In the genomic region with DNA sequence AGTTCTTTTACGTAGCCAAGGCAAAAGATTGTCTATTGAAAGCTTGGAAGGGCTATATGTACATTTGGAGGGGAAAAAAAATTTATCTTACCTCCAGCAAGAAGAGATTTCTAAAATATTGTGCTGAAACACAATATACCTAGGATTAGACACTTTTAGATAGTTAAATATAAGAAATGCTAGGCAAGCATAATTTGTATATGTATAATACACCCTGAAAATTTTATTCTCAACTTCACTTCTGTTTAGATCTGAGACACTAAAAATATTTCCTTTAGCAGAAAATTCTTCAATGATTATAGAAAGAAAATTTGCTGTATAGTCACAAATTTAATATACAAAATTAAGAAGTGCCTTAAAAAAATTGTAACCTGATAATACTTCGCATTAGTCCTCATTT, we compare ENCODE assay signal across 1 cellular context.
TF ChIP-seq lines count a peak whose summit lies in the region.

No MANE protein-coding gene starts in this region.

TF ChIP-seq in HepG2, 621 proteins besides CTCF, POLR2A, EP300 and RAD21 (continued from another document):
- TF ChIP-seq, protein P1, sequence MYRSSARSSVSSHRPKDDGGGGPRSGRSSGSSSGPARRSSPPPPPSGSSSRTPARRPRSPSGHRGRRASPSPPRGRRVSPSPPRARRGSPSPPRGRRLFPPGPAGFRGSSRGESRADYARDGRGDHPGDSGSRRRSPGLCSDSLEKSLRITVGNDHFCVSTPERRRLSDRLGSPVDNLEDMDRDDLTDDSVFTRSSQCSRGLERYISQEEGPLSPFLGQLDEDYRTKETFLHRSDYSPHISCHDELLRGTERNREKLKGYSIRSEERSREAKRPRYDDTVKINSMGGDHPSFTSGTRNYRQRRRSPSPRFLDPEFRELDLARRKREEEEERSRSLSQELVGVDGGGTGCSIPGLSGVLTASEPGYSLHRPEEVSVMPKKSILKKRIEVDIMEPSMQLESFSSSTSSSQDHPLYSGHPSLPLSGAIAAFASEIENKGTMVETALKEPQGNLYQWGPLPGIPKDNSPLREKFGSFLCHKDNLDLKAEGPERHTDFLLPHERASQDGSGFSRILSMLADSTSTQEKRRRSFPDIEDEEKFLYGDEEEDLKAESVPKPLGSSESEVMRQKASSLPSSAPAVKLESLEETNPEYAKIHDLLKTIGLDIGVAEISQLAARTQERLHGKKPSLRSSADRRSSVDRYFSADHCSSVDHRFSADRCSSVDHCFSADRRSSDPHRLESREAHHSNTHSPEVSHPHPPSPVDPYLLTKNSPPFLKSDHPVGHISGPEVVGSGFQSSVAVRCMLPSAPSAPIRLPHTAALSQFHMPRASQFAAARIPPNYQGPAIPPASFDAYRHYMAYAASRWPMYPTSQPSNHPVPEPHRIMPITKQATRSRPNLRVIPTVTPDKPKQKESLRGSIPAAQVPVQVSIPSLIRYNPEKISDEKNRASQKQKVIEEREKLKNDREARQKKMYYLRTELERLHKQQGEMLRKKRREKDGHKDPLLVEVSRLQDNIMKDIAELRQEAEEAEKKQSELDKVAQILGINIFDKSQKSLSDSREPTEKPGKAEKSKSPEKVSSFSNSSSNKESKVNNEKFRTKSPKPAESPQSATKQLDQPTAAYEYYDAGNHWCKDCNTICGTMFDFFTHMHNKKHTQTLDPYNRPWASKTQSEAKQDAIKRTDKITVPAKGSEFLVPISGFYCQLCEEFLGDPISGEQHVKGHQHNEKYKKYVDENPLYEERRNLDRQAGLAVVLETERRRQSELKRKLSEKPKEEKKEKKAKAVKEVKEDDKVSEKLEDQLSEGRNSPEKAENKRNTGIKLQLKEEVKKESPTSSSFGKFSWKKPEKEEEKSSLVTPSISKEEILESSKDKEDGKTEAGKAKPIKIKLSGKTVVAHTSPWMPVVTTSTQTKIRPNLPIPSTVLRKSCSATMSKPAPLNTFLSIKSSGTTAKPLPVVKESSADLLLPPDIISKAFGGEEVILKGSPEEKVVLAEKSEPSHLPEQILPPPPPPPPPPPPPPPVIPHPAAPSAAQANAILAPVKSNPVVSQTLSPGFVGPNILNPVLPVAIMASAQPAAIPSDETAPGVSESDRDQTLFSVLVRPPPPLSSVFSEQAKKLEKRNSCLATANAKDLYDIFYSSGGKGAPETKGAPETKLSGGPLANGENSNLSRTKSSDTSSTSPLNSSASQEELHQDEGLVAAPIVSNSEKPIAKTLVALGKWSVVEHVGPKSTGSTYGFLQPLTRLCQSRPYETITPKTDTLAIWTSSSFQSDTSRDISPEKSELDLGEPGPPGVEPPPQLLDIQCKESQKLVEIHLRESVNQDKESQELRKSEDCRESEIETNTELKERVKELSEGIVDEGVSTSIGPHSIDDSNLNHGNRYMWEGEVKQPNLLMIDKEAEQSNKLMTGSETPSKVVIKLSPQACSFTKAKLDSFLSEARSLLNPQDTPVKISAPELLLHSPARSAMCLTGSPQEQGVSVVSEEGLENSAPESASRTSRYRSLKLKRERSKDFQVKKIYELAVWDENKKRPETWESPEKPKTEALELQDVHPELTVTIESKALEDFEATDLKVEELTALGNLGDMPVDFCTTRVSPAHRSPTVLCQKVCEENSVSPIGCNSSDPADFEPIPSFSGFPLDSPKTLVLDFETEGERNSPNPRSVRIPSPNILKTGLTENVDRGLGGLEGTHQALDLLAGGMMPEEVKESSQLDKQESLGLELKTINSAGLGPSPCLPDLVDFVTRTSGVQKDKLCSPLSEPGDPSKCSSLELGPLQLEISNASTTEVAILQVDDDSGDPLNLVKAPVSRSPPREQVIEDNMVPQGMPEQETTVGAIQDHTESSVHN (CRISPR knock-in tag; IDR thresholded peaks at IDR 0.05), result no peak
- TF ChIP-seq ZNF660 (CRISPR knock-in tag; IDR thresholded peaks at IDR 0.05; ENCODE audit: borderline replicate concordance, low read depth) (no peak), SCMH1 (CRISPR knock-in tag; IDR thresholded peaks at IDR 0.05; ENCODE audit: borderline replicate concordance) (no peak)
- TF ChIP-seq, protein P2, sequence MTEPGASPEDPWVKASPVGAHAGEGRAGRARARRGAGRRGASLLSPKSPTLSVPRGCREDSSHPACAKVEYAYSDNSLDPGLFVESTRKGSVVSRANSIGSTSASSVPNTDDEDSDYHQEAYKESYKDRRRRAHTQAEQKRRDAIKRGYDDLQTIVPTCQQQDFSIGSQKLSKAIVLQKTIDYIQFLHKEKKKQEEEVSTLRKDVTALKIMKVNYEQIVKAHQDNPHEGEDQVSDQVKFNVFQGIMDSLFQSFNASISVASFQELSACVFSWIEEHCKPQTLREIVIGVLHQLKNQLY (CRISPR knock-in tag; IDR thresholded peaks at IDR 0.05), result no peak
